Comparison of ENCODE assay signal across 31 cellular contexts in genomic region chr12:113370923-113371682, GRCh38. TPM values are rescaled to one million over a fixed set of nuclear protein-coding genes. Genes with fewer than 3 reads are reported as not detected.
"Had no signal": no experiment of that assay in that cellular context is flagged by ENCODE, and none has a peak within 500 bp of the region (broad histone marks: within the 10 kb centered on the region; RNA-seq: fewer than 3 reads in every experiment).

No MANE protein-coding gene starts in this region.

- H3K27me3 ChIP-seq: esophagus squamous epithelium, heart right ventricle, left lung, spleen, thyroid gland, upper lobe of left lung, vagina had no signal

- H3K4me1 ChIP-seq: esophagus squamous epithelium, left lung, lower lobe of right lung, parathyroid adenoma, spleen, thyroid gland, upper lobe of left lung, vagina had no signal

- H3K9me3 ChIP-seq: esophagus squamous epithelium, left lung, lower lobe of right lung, spleen, thyroid gland, upper lobe of left lung, vagina had no signal

- H3K27ac ChIP-seq: epithelial cell of prostate, esophagus squamous epithelium, heart right ventricle, left lung, lower lobe of right lung, parathyroid adenoma, spleen, thyroid gland, upper lobe of left lung, vagina had no signal

- H3K9ac ChIP-seq: parathyroid adenoma had no signal

- H3K9me3 Mint-ChIP-seq: activated B cell treated with CpG ODN at 0.5 μM for 24 hours; activated naive CD4-positive, alpha-beta T cell treated with anti-CD3 and anti-CD28 coated beads, Interleukin-2, amount 50 U/mL, for 24 hours; activated naive CD8-positive, alpha-beta T cell treated with anti-CD3 and anti-CD28 coated beads, Interleukin-2, amount 50 U/mL, for 24 hours; activated T-helper 2 cell treated with anti-CD3 and anti-CD28 coated beads, Interferon-gamma antibody, Interleukin-2, Interleukin-4, amounts not matched to agents 10 μg/mL and 5 μg/mL and 100 μg/mL, durations not matched to agents 14 hours and 24 hours and 36 hours; central memory CD8-positive, alpha-beta T cell; nephron progenitor cell; stimulated activated naive CD8-positive, alpha-beta T cell treated with anti-CD3 and anti-CD28 coated beads, Interleukin-15, amount 100 ng/mL, for 72 hours had no signal

- H3K4me3 ChIP-seq: esophagus squamous epithelium, heart right ventricle, left lung, lower lobe of right lung, spleen, thyroid gland, upper lobe of left lung, vagina had no signal

- ATAC-seq: activated CD8-positive, alpha-beta memory T cell treated with anti-CD3 and anti-CD28 coated beads, Interleukin-2, amount 10 ng/mL, durations not matched to agents 7 days and 5 days; activated CD8-positive, alpha-beta T cell treated with anti-CD3 and anti-CD28 coated beads, Interleukin-2, amount 10 ng/mL, durations not matched to agents 7 days and 5 days; activated naive CD8-positive, alpha-beta T cell treated with anti-CD3 and anti-CD28 coated beads, Interleukin-2, amount 50 U/mL, for 24 hours; heart right ventricle; left lung; lower lobe of right lung; right cardiac atrium; stimulated activated naive CD8-positive, alpha-beta T cell treated with anti-CD3 and anti-CD28 coated beads, Interleukin-15, amount 100 ng/mL, for 72 hours had no signal

- H3K4me1 Mint-ChIP-seq: activated naive CD4-positive, alpha-beta T cell treated with anti-CD3 and anti-CD28 coated beads, Interleukin-2, amount 50 U/mL, for 24 hours; activated naive CD8-positive, alpha-beta T cell treated with anti-CD3 and anti-CD28 coated beads, Interleukin-2, amount 50 U/mL, for 24 hours; nephron progenitor cell; stimulated activated naive CD8-positive, alpha-beta T cell treated with anti-CD3 and anti-CD28 coated beads, Interleukin-15, amount 100 ng/mL, for 72 hours had no signal

- H3K36me3 Mint-ChIP-seq: activated CD8-positive, alpha-beta memory T cell treated with anti-CD3 and anti-CD28 coated beads, Interleukin-2, amount 10 ng/mL, durations not matched to agents 7 days and 5 days had no signal

- H3K4me3 Mint-ChIP-seq: activated B cell treated with CpG ODN at 0.5 μM for 24 hours; activated CD8-positive, alpha-beta memory T cell treated with anti-CD3 and anti-CD28 coated beads, Interleukin-2, amount 10 ng/mL, durations not matched to agents 7 days and 5 days; activated CD8-positive, alpha-beta T cell treated with anti-CD3 and anti-CD28 coated beads, Interleukin-2, amount 10 ng/mL, durations not matched to agents 7 days and 5 days; activated naive CD4-positive, alpha-beta T cell treated with anti-CD3 and anti-CD28 coated beads, Interleukin-2, amount 50 U/mL, for 24 hours; activated naive CD8-positive, alpha-beta T cell treated with anti-CD3 and anti-CD28 coated beads, Interleukin-2, amount 50 U/mL, for 24 hours; central memory CD8-positive, alpha-beta T cell; nephron progenitor cell; stimulated activated naive CD8-positive, alpha-beta T cell treated with anti-CD3 and anti-CD28 coated beads, Interleukin-15, amount 100 ng/mL, for 72 hours had no signal

- DNase-seq: activated B cell treated with CpG ODN at 0.5 μM for 24 hours; activated CD4-positive, alpha-beta T cell treated with anti-CD3 and anti-CD28 coated beads, Interleukin-2, amount 50 U/mL, for 1 hour; activated CD8-positive, alpha-beta memory T cell treated with anti-CD3 and anti-CD28 coated beads, Interleukin-2, amount 10 ng/mL, durations not matched to agents 7 days and 5 days; activated CD8-positive, alpha-beta T cell treated with anti-CD3 and anti-CD28 coated beads, Interleukin-2, amount 10 ng/mL, durations not matched to agents 7 days and 5 days; activated naive CD8-positive, alpha-beta T cell treated with anti-CD3 and anti-CD28 coated beads, Interleukin-2, amount 50 U/mL, for 24 hours; activated T-cell treated with anti-CD3 and anti-CD28 coated beads, Interleukin-2, amount 50 U/mL, for 48 hours; amygdala; effector CD8-positive, alpha-beta T cell; esophagus squamous epithelium; foreskin melanocyte; heart right ventricle; kidney glomerular epithelial cell; left lung; lower lobe of right lung; nephron progenitor cell; right cardiac atrium; spleen; stimulated activated CD4-positive, alpha-beta T cell treated with anti-CD3 and anti-CD28 coated beads, Interleukin-2, amount 100 ng/mL, for 48 hours; stimulated activated naive CD8-positive, alpha-beta T cell treated with anti-CD3 and anti-CD28 coated beads, Interleukin-15, amount 100 ng/mL, for 72 hours; substantia nigra; thyroid gland; upper lobe of left lung had no signal

- H3K27ac Mint-ChIP-seq: activated B cell treated with CpG ODN at 0.5 μM for 24 hours; activated CD8-positive, alpha-beta memory T cell treated with anti-CD3 and anti-CD28 coated beads, Interleukin-2, amount 10 ng/mL, durations not matched to agents 7 days and 5 days; activated CD8-positive, alpha-beta T cell treated with anti-CD3 and anti-CD28 coated beads, Interleukin-2, amount 10 ng/mL, durations not matched to agents 7 days and 5 days; activated naive CD4-positive, alpha-beta T cell treated with anti-CD3 and anti-CD28 coated beads, Interleukin-2, amount 50 U/mL, for 24 hours; activated naive CD8-positive, alpha-beta T cell treated with anti-CD3 and anti-CD28 coated beads, Interleukin-2, amount 50 U/mL, for 24 hours; activated T-helper 2 cell treated with anti-CD3 and anti-CD28 coated beads, Interferon-gamma antibody, Interleukin-2, Interleukin-4, amounts not matched to agents 10 μg/mL and 5 μg/mL and 100 μg/mL, durations not matched to agents 14 hours and 24 hours and 36 hours; nephron progenitor cell had no signal

- H3K27me3 Mint-ChIP-seq: activated B cell treated with CpG ODN at 0.5 μM for 24 hours; activated CD8-positive, alpha-beta memory T cell treated with anti-CD3 and anti-CD28 coated beads, Interleukin-2, amount 10 ng/mL, durations not matched to agents 7 days and 5 days; activated naive CD4-positive, alpha-beta T cell treated with anti-CD3 and anti-CD28 coated beads, Interleukin-2, amount 50 U/mL, for 24 hours; activated naive CD8-positive, alpha-beta T cell treated with anti-CD3 and anti-CD28 coated beads, Interleukin-2, amount 50 U/mL, for 24 hours; central memory CD8-positive, alpha-beta T cell; stimulated activated naive CD8-positive, alpha-beta T cell treated with anti-CD3 and anti-CD28 coated beads, Interleukin-15, amount 100 ng/mL, for 72 hours had no signal

RNA-seq across cellular contexts. Expression of gene SDS, which starts 32.6 kb away (rescaled TPM):
- total RNA-seq: activated B cell treated with CpG ODN at 0.5 μM for 24 hours; activated CD8-positive, alpha-beta memory T cell treated with anti-CD3 and anti-CD28 coated beads, Interleukin-2, amount 10 ng/mL, durations not matched to agents 7 days and 5 days; activated CD8-positive, alpha-beta T cell treated with anti-CD3 and anti-CD28 coated beads, Interleukin-2, amount 10 ng/mL, durations not matched to agents 7 days and 5 days; activated T-helper 2 cell treated with anti-CD3 and anti-CD28 coated beads, Interferon-gamma antibody, Interleukin-2, Interleukin-4, amounts not matched to agents 10 μg/mL and 5 μg/mL and 100 μg/mL, durations not matched to agents 14 hours and 24 hours and 36 hours; dermis microvascular lymphatic vessel endothelial cell; glomerular endothelial cell; T-helper 2 cell treated with Interferon-gamma antibody and Interleukin-4, amounts not matched to agents 100 ng/mL and 5 ng/mL, for 36 hours; vagina had no signal

RNA-seq across cellular contexts. Expression of gene SDSL, which starts 51.1 kb away (rescaled TPM):
- total RNA-seq: vagina had no signal
